ENCODE assay signal across 8 cellular contexts in genomic region chr9:113187935-113188595, GRCh38. TPM values are rescaled to one million over a fixed set of nuclear protein-coding genes. Genes with fewer than 3 reads are reported as not detected.
A peak's percentile ranks its signal among the peaks of the same experiment; 100 is the strongest.
DNase-seq lines count a peak whose midpoint lies in the region; TF ChIP-seq lines count a peak whose summit lies in the region.

No MANE protein-coding gene starts in this region.

- no peaks in the 10 kb centered on the region for H3K27me3 ChIP-seq in stomach

- peaks cover 0 to 5% (median 0%) of the 10 kb centered on the region in 4 donors for H3K4me1 ChIP-seq in stomach

- no peaks in the 10 kb centered on the region for H3K9me3 ChIP-seq in stomach

- peaks cover 29 to 94% (median 92%) of the 10 kb centered on the region in 4 donors for H3K36me3 ChIP-seq in stomach

- no peak for TF ChIP-seq POLR2A in stomach (IDR thresholded peaks at IDR 0.05)

- H3K27ac ChIP-seq in stomach, result peak overlapping the region in 4 of 5 donors; percentile 16 to 59 (median 40)

- no peak for TF ChIP-seq EP300 in stomach (IDR thresholded peaks at IDR 0.05)

- no peak for TF ChIP-seq CTCF in stomach (IDR thresholded peaks at IDR 0.05)

- DNase-seq in HT1080 (ENCODE audit: low read depth) (peak; percentile 94), amniotic epithelial cell (ENCODE audit: low read depth) (peak; percentile 97), iris pigment epithelial cell (ENCODE audit: low read depth) (peak; percentile 99), stomach (no peak), NCI-H1105 (lab: John Stamatoyannopoulos, UW) (no peak), iPS-NIHi7 (ENCODE audit: extremely low spot score) (no peak), mesenteric fat pad (ENCODE audit: low spot score) (no peak)
- DNase-seq in activated CD4-positive, alpha-beta T cell treated with anti-CD3 and anti-CD28 coated beads for 48 hours, result no peak

- WGBS in stomach, 5 donors, result 87 to 94% (median 89%) methylated on average over 9 of the region's 9 CpGs

- H3K4me3 ChIP-seq in stomach, result no peak overlapping the region

- intact Hi-C loops in stomach (cut with DNase I; ENCODE audit: low total_unique reads), result no loop called here

RNA-seq across cellular contexts. Expression of gene FKBP15, which starts 33.0 kb away (rescaled TPM):
- 21.8 and 22.0 TPM in 2 replicates for total RNA-seq in HT1080 (2014; rRNA removed; shearing (Covaris generic))
- polyA plus RNA-seq in HT1080 (2015; cell fraction: cytosol; rRNA removed), result 15.4 and 17.4 TPM in 2 replicates
- polyA plus RNA-seq in HT1080 (2015; cell fraction: nucleus; rRNA removed), result 50.9 and 52.1 TPM in 2 replicates
- total RNA-seq in stomach (10 to 100 TPM; 11.1 to 36.6 (median 23.8) TPM), mesenteric fat pad (37.3 TPM)
- polyA plus RNA-seq in stomach, result 1 to 10 TPM; 5.5 to 9.6 (median 6.0) TPM

RNA-seq across cellular contexts. Expression of gene SLC31A1, which starts 33.3 kb away (rescaled TPM):
- total RNA-seq in HT1080 (2014; rRNA removed; shearing (Covaris generic)), result 11.7 and 14.0 TPM in 2 replicates
- polyA plus RNA-seq in HT1080 (2015; cell fraction: cytosol; rRNA removed), result 17.7 and 18.2 TPM in 2 replicates
- polyA plus RNA-seq in HT1080 (2015; cell fraction: nucleus; rRNA removed), result 12.6 and 14.3 TPM in 2 replicates
- total RNA-seq in stomach, result 100 to 1,000 TPM in 1 of 5 donors, 10 to 100 TPM in 4; 11.1 to 106 (median 18.8) TPM
- polyA plus RNA-seq in stomach, result 1 to 10 TPM; 4.7 to 8.2 (median 4.9) TPM
- 34.6 TPM for total RNA-seq in mesenteric fat pad

RNA-seq across cellular contexts. Expression of gene SLC31A2, which starts 37.3 kb away (rescaled TPM):
- total RNA-seq in HT1080 (2014; rRNA removed; shearing (Covaris generic)), result 8.3 and 9.4 TPM in 2 replicates
- 6.9 and 8.0 TPM in 2 replicates for polyA plus RNA-seq in HT1080 (2015; cell fraction: cytosol; rRNA removed)
- polyA plus RNA-seq in HT1080 (2015; cell fraction: nucleus; rRNA removed), result 4.4 and 5.1 TPM in 2 replicates
- total RNA-seq in stomach (10 to 100 TPM in 2 of 5 donors, 1 to 10 TPM in 3; 1.2 to 19.6 (median 7.7) TPM), mesenteric fat pad (62.4 TPM)
- 1 to 10 TPM; 3.7 to 8.0 (median 5.0) TPM for polyA plus RNA-seq in stomach

Comparison
In these comparisons a context has a peak if more than half of its experiments do, and no peak if none do; other contexts are left out.
1. DNase-seq: peak in HT1080 (single experiment), amniotic epithelial cell (single experiment) and iris pigment epithelial cell (single experiment); none in stomach (single experiment), NCI-H1105 (single experiment), iPS-NIHi7 (single experiment), activated CD4-positive, alpha-beta T cell treated with anti-CD3 and anti-CD28 coated beads for 48 hours (single experiment) and mesenteric fat pad (single experiment).